In genomic region chr5:32004404-32004803, GRCh38 we compare ENCODE assay signal across 17 cellular contexts.
DNase-seq lines count a peak whose midpoint lies in the region; ATAC-seq, FAIRE-seq and TF ChIP-seq lines count a peak whose summit lies in the region.
"Had no signal": no experiment of that assay in that cellular context is flagged by ENCODE, and none has a peak within 500 bp of the region (broad histone marks: within the 10 kb centered on the region; RNA-seq: fewer than 3 reads in every experiment).

No MANE protein-coding gene starts in this region.

- TF ChIP-seq CTCF in heart right ventricle (IDR thresholded peaks at IDR 0.05) (no peak), kidney (IDR thresholded peaks at IDR 0.05; ENCODE audit: borderline replicate concordance, extremely low read depth, insufficient read depth) (no peak)

- H3K4me3 ChIP-seq in heart right ventricle (no peak overlapping the region), kidney (ENCODE audit: low read length in 2 of 2) (no peak overlapping the region)
- H3K4me3 ChIP-seq: prostate gland, upper lobe of left lung had no signal

- no peaks in the 10 kb centered on the region for H3K27me3 ChIP-seq in heart right ventricle
- H3K27me3 ChIP-seq: upper lobe of left lung had no signal

- ATAC-seq in GM18511 (IDR thresholded peaks at IDR 0.05; ENCODE audit: unreplicated experiment) (peak; percentile 88), GM21360 (IDR thresholded peaks at IDR 0.05; ENCODE audit: unreplicated experiment) (peak; percentile 48), HG02885 (IDR thresholded peaks at IDR 0.05; ENCODE audit: poor library complexity, unreplicated experiment) (peak; percentile 49), HG03571 (IDR thresholded peaks at IDR 0.05; ENCODE audit: unreplicated experiment) (peak; percentile 55), heart right ventricle (no peak)
- ATAC-seq: left cardiac atrium, WTC11 had no signal

- POLR2A ChIA-PET in HEK293T (lab: Yijun Ruan, JAX): no interaction called here

- 97 to 99% methylated on average over 3 of the region's 3 CpGs for whole genome bisulfite sequencing in heart right ventricle, 2 donors

- H3K9ac ChIP-seq in kidney (ENCODE audit: low read length in 2 of 2): no peak overlapping the region

- intact Hi-C loops in heart right ventricle (cut with DNase I) (loop anchor here in 1 of 10 donors (5.0 kb wide), 1 partner anchor 1298 kb away; no protein-coding TSS in a partner anchor), kidney (cut with DNase I) (no loop called here)

- peaks cover 0 to 38% (median 0%) of the 10 kb centered on the region in 9 donors for H3K36me3 ChIP-seq in heart right ventricle
- peaks cover 0 to 6% of the 10 kb centered on the region in 2 donors for H3K36me3 ChIP-seq in kidney (ENCODE audit: control insufficient read depth in 1 of 2, insufficient read depth in 2 of 2, low read length in 2 of 2)
- H3K36me3 ChIP-seq: prostate gland had no signal

- no peaks in the 10 kb centered on the region for H3K9me3 ChIP-seq in heart right ventricle
- no peaks in the 10 kb centered on the region for H3K9me3 ChIP-seq in kidney (ENCODE audit: control insufficient read depth in 1 of 2, low read length in 2 of 2)
- H3K9me3 ChIP-seq: prostate gland, upper lobe of left lung had no signal

- CTCF ChIA-PET in HEK293T (lab: Yijun Ruan, JAX): no interaction called here

- no peak for FAIRE-seq in kidney (lab: Jason Lieb, UNC)
- FAIRE-seq: RCC 7860 had no signal

- DNase-seq in heart right ventricle (no peak), A172 (ENCODE audit: low spot score) (no peak), HEK293T (ENCODE audit: extremely low spot score) (no peak), kidney (no peak)
- DNase-seq: cerebellar nuclear complex; left cardiac atrium; NCI-H1436 treated with DMSO at 0.1 percent for 48 hours; NCI-H524 treated with DMSO at 0.1 percent for 48 hours; stimulated activated CD8-positive, alpha-beta memory T cell treated with anti-CD3 and anti-CD28 coated beads, Interleukin-4, amount 100 ng/mL, for 48 hours; upper lobe of left lung had no signal

- H3K27ac ChIP-seq in heart right ventricle (no peak overlapping the region), kidney (ENCODE audit: low read depth in 2 of 2, low read length in 2 of 2) (no peak overlapping the region)
- H3K27ac ChIP-seq: prostate gland had no signal

- peaks cover 0 to 13% (median 0%) of the 10 kb centered on the region in 9 donors for H3K4me1 ChIP-seq in heart right ventricle
- peaks cover 3% of the 10 kb centered on the region in 2 donors for H3K4me1 ChIP-seq in kidney (ENCODE audit: control insufficient read depth in 1 of 2, insufficient read depth in 1 of 2, low read depth in 1 of 2, low read length in 2 of 2)
- H3K4me1 ChIP-seq: prostate gland, upper lobe of left lung had no signal

TF ChIP-seq in HEK293T, 16 proteins besides CTCF, POLR2A, EP300 and RAD21:
- TF ChIP-seq ZNF384 (IDR thresholded peaks at IDR 0.05) (no peak), ARNT (IDR thresholded peaks at IDR 0.05) (no peak), BHLHE40 (IDR thresholded peaks at IDR 0.05; ENCODE audit: borderline replicate concordance) (no peak), FOXA1 (IDR thresholded peaks at IDR 0.05) (no peak), ELF4 (IDR thresholded peaks at IDR 0.05) (no peak), CTBP1 (IDR thresholded peaks at IDR 0.05; ENCODE audit: borderline replicate concordance) (no peak), FOXK2 (IDR thresholded peaks at IDR 0.05) (no peak)

Comparison
In these comparisons a context has a peak if more than half of its experiments do, and no peak if none do; other contexts are left out.
1. ATAC-seq: peak in GM18511 (single experiment), GM21360 (single experiment), HG02885 (single experiment) and HG03571 (single experiment); none in heart right ventricle (0 of 8).